In genomic region chr10:122786269-122786668, GRCh38 we compare ENCODE assay signal across 10 cellular contexts. TPM values are rescaled to one million over a fixed set of nuclear protein-coding genes. Genes with fewer than 3 reads are reported as not detected.
DNase-seq lines count a peak whose midpoint lies in the region; ATAC-seq and TF ChIP-seq lines count a peak whose summit lies in the region.
"Had no signal": no experiment of that assay in that cellular context is flagged by ENCODE, and none has a peak within 500 bp of the region (broad histone marks: within the 10 kb centered on the region; RNA-seq: fewer than 3 reads in every experiment).

No MANE protein-coding gene starts in this region.

- no peak overlapping the region for H3K4me3 ChIP-seq in endodermal cell (ENCODE audit: low read length)
- H3K4me3 ChIP-seq: heart right ventricle had no signal

- no peak overlapping the region for H3K27ac ChIP-seq in endodermal cell (ENCODE audit: low read depth, low read length)
- H3K27ac ChIP-seq: heart right ventricle had no signal

- H3K27me3 ChIP-seq in endodermal cell (ENCODE audit: control insufficient read depth, insufficient read depth, low read length, poor library complexity, severe bottlenecking) = peaks cover 20% of the 10 kb centered on the region

- no peaks in the 10 kb centered on the region for H3K4me1 ChIP-seq in endodermal cell (ENCODE audit: control insufficient read depth, insufficient read depth, low read length)
- H3K4me1 ChIP-seq: heart right ventricle had no signal

- DNase-seq in GM20000 (ENCODE audit: low spot score) (peak; percentile 52), MV-4-11 (lab: John Stamatoyannopoulos, UW) (peak; percentile 8), endodermal cell (peak; percentile 85), pons (ENCODE audit: low spot score) (peak; percentile 44)
- DNase-seq: heart right ventricle; NCI-H1105; stimulated activated CD8-positive, alpha-beta memory T cell treated with anti-CD3 and anti-CD28 coated beads, Interleukin-4, amount 100 ng/mL, for 48 hours had no signal

- no peaks in the 10 kb centered on the region for H3K36me3 Mint-ChIP-seq in endodermal cell (ENCODE audit: low read depth)

- H3K9ac ChIP-seq in endodermal cell (ENCODE audit: extremely low read depth, low read length, poor library complexity, severe bottlenecking) = no peak overlapping the region

- no peak overlapping the region for H3K27ac Mint-ChIP-seq in endodermal cell

- no peak overlapping the region for H3K4me3 Mint-ChIP-seq in endodermal cell

- H3K27me3 Mint-ChIP-seq in endodermal cell (ENCODE audit: insufficient read depth) = peaks cover 22% of the 10 kb centered on the region

- TF ChIP-seq CTCF in GM20000 (IDR thresholded peaks at IDR 0.05; ENCODE audit: extremely low read depth, missing control alignments) = no peak
- TF ChIP-seq CTCF in endodermal cell (conservative IDR thresholded peaks at IDR 0.05) = no peak

- 34 to 42% methylated on average over 3 of the region's 3 CpGs for WGBS in endodermal cell (ENCODE audit: insufficient coverage in 1 of 2, insufficient read length in 1 of 2), 2 experiments

- peaks cover 3% of the 10 kb centered on the region for H3K9me3 Mint-ChIP-seq in endodermal cell

- ATAC-seq in GM21717 (IDR thresholded peaks at IDR 0.05; ENCODE audit: unreplicated experiment) = no peak
- ATAC-seq in HG03159 (IDR thresholded peaks at IDR 0.05; ENCODE audit: unreplicated experiment) = no peak
- no peak for ATAC-seq in GM21381 (IDR thresholded peaks at IDR 0.05; ENCODE audit: unreplicated experiment)
- ATAC-seq: heart right ventricle had no signal

- no peaks in the 10 kb centered on the region for H3K36me3 ChIP-seq in endodermal cell (ENCODE audit: control insufficient read depth, insufficient read depth, low read length)
- H3K36me3 ChIP-seq: heart right ventricle had no signal

- no peaks in the 10 kb centered on the region for H3K4me1 Mint-ChIP-seq in endodermal cell

- H3K9me3 ChIP-seq in endodermal cell (ENCODE audit: control insufficient read depth, low read length) = no peaks in the 10 kb centered on the region
- H3K9me3 ChIP-seq: heart right ventricle had no signal

RNA-seq across cellular contexts. Expression of gene CUZD1, which starts 59.4 kb away (rescaled TPM):
- total RNA-seq in endodermal cell = under 1 TPM in 1 of 2 donors, not detected in 1; 0.53 TPM
- polyA plus RNA-seq in endodermal cell (2013, experiment 1 of 2) = 1.5 TPM
- 1.2 TPM for polyA plus RNA-seq in endodermal cell (2013, experiment 2 of 2)

Comparison
In these comparisons a context has a peak if more than half of its experiments do, and no peak if none do; other contexts are left out.
1. DNase-seq: peak in every context shown above with its lines; median percentile 85 in endodermal cell; 52 in GM20000; 44 in pons; 8 in MV-4-11.